In genomic region chr2:195471163-195471562, GRCh38 we compare ENCODE assay signal across 1 cellular context.
TF ChIP-seq lines count a peak whose summit lies in the region.

No MANE protein-coding gene starts in this region.

TF ChIP-seq in GM12878, 131 proteins besides CTCF, POLR2A, EP300 and RAD21 (continued from another document):
- TF ChIP-seq CUX1 (IDR thresholded peaks at IDR 0.05; ENCODE audit: insufficient replicate concordance, low read depth, low read length) (no peak), REST (IDR thresholded peaks at IDR 0.05; ENCODE audit: low read depth, low read length) (peak; percentile 41; the same call in 1 of the 2 replicates), ETV6 (conservative IDR thresholded peaks at IDR 0.05 in 1 of 2, IDR thresholded peaks at IDR 0.05 in 1 of 2; ENCODE audit: borderline replicate concordance in 1 of 2, low read depth in 1 of 2) (no peak)
